Comparison of ENCODE assay signal across 15 cellular contexts in genomic region chr6:16929814-16930213, GRCh38.
DNase-seq lines count a peak whose midpoint lies in the region; ATAC-seq and TF ChIP-seq lines count a peak whose summit lies in the region.
"Had no signal": no experiment of that assay in that cellular context is flagged by ENCODE, and none has a peak within 500 bp of the region (broad histone marks: within the 10 kb centered on the region; RNA-seq: fewer than 3 reads in every experiment).

No MANE protein-coding gene starts in this region.

- no peaks in the 10 kb centered on the region for H3K27me3 ChIP-seq in MG63
- H3K27me3 ChIP-seq in lower lobe of right lung (ENCODE audit: low read depth), result no peaks in the 10 kb centered on the region
- no peaks in the 10 kb centered on the region for H3K27me3 ChIP-seq in CD4-positive, alpha-beta memory T cell (ENCODE audit: insufficient read depth, low read length)
- H3K27me3 ChIP-seq in HAP-1 (ENCODE audit: low read depth), result peaks cover 15% of the 10 kb centered on the region; the same call in 1 of the 2 replicates
- H3K27me3 ChIP-seq: BLaER1 treated with 17β-estradiol and CSF1 and Interleukin-3, amounts not matched to agents 10 nM and 100 nM had no signal

- H3K27ac Mint-ChIP-seq in CD4-positive, alpha-beta memory T cell, result no peak overlapping the region
- H3K27ac Mint-ChIP-seq: activated CD8-positive, alpha-beta T cell treated with anti-CD3 and anti-CD28 coated beads for 36 hours; H9 had no signal

- H3K4me3 Mint-ChIP-seq in CD4-positive, alpha-beta memory T cell, result no peak overlapping the region
- H3K4me3 Mint-ChIP-seq: activated CD8-positive, alpha-beta T cell treated with anti-CD3 and anti-CD28 coated beads for 36 hours; H9 had no signal

- no peaks in the 10 kb centered on the region for H3K9me3 ChIP-seq in MG63
- no peaks in the 10 kb centered on the region for H3K9me3 ChIP-seq in lower lobe of right lung
- no peaks in the 10 kb centered on the region for H3K9me3 ChIP-seq in CD4-positive, alpha-beta memory T cell (ENCODE audit: control insufficient read depth in 1 of 2, low read length in 2 of 2)
- H3K9me3 ChIP-seq in HAP-1, result no peaks in the 10 kb centered on the region
- H3K9me3 ChIP-seq: BLaER1 treated with 17β-estradiol and CSF1 and Interleukin-3, amounts not matched to agents 10 nM and 100 nM had no signal

- in situ Hi-C loops in HAP-1 (cut with MboI; ENCODE audit: low sequenced_read_pairs), result no loop called here

- intact Hi-C loops in lower lobe of right lung (cut with DNase I), result no loop called here
- intact Hi-C loops in CD4-positive, alpha-beta memory T cell (cut with micrococcal nuclease), result no loop called here

- peaks cover 0 to 7% (median 0%) of the 10 kb centered on the region in 8 donors for H3K9me3 Mint-ChIP-seq in CD4-positive, alpha-beta memory T cell
- H3K9me3 Mint-ChIP-seq: activated CD8-positive, alpha-beta T cell treated with anti-CD3 and anti-CD28 coated beads for 36 hours; H9 had no signal

- CTCF ChIA-PET in CD4-positive, alpha-beta memory T cell (lab: Charles Lee; ENCODE audit: partially characterized antibody), result no interaction called here

- H3K36me3 ChIP-seq in MG63, result no peaks in the 10 kb centered on the region
- H3K36me3 ChIP-seq in lower lobe of right lung, result no peaks in the 10 kb centered on the region
- H3K36me3 ChIP-seq in CD4-positive, alpha-beta memory T cell (ENCODE audit: insufficient read depth, low read length), result no peaks in the 10 kb centered on the region
- no peaks in the 10 kb centered on the region for H3K36me3 ChIP-seq in HAP-1 (replicated peaks)
- H3K36me3 ChIP-seq: BLaER1 treated with 17β-estradiol and CSF1 and Interleukin-3, amounts not matched to agents 10 nM and 100 nM had no signal

- no peaks in the 10 kb centered on the region for H3K36me3 Mint-ChIP-seq in CD4-positive, alpha-beta memory T cell

- H3K4me1 Mint-ChIP-seq in CD4-positive, alpha-beta memory T cell, result no peaks in the 10 kb centered on the region

- peak; percentile 49 to 50 for ATAC-seq in lower lobe of right lung
- ATAC-seq in HG03432 (IDR thresholded peaks at IDR 0.05; ENCODE audit: unreplicated experiment), result no peak
- no peak for ATAC-seq in HG02970 (IDR thresholded peaks at IDR 0.05; ENCODE audit: low FRiP score, unreplicated experiment)
- ATAC-seq: activated CD8-positive, alpha-beta T cell treated with anti-CD3 and anti-CD28 coated beads for 36 hours; Panc1; stimulated activated naive CD8-positive, alpha-beta T cell treated with anti-CD3 and anti-CD28 coated beads, Interleukin-15, Interleukin-2, amounts not matched to agents 100 U/mL and 50 U/mL, for 24 hours had no signal

- POLR2A ChIA-PET in CD4-positive, alpha-beta memory T cell (lab: Charles Lee; ENCODE audit: partially characterized antibody), result no interaction called here

- peak overlapping the region; percentile 14 for H3K27ac ChIP-seq in lower lobe of right lung
- H3K27ac ChIP-seq in CD4-positive, alpha-beta memory T cell (ENCODE audit: low read depth, low read length), result no peak overlapping the region
- H3K27ac ChIP-seq: BLaER1 treated with 17β-estradiol and CSF1 and Interleukin-3, amounts not matched to agents 10 nM and 100 nM had no signal

- peak; percentile 98 for DNase-seq in AG09319 (ENCODE audit: extremely low read depth, low read depth)
- peak; percentile 16 for DNase-seq in MG63
- DNase-seq in choroid plexus epithelial cell (ENCODE audit: low read depth), result peak; percentile 90
- no peak for DNase-seq in lower lobe of right lung
- DNase-seq in CD4-positive, alpha-beta memory T cell, result no peak
- DNase-seq in HAP-1 (ENCODE audit: low spot score in 2 of 2), result no peak
- DNase-seq: activated CD8-positive, alpha-beta T cell treated with anti-CD3 and anti-CD28 coated beads for 36 hours; H9; islet precursor cell; NCI-H1092 treated with DMSO at 0.1 percent for 48 hours; stimulated activated naive CD8-positive, alpha-beta T cell treated with anti-CD3 and anti-CD28 coated beads, Interleukin-15, Interleukin-2, amounts not matched to agents 100 U/mL and 50 U/mL, for 24 hours had no signal

- TF ChIP-seq CTCF in AG09319 (IDR thresholded peaks at IDR 0.05; ENCODE audit: low read depth, low read length) (no peak), choroid plexus epithelial cell (conservative IDR thresholded peaks at IDR 0.05; ENCODE audit: low read depth, low read length) (no peak), lower lobe of right lung (IDR thresholded peaks at IDR 0.05) (no peak)

- H3K4me1 ChIP-seq in lower lobe of right lung (no peaks in the 10 kb centered on the region), HAP-1 (no peaks in the 10 kb centered on the region)
- H3K4me1 ChIP-seq in CD4-positive, alpha-beta memory T cell (ENCODE audit: insufficient read depth, low read length), result no peaks in the 10 kb centered on the region
- H3K4me1 ChIP-seq: BLaER1 treated with 17β-estradiol and CSF1 and Interleukin-3, amounts not matched to agents 10 nM and 100 nM had no signal

- H3K4me3 ChIP-seq in MG63, result no peak overlapping the region
- H3K4me3 ChIP-seq in choroid plexus epithelial cell (ENCODE audit: low read depth, low read length), result no peak overlapping the region
- H3K4me3 ChIP-seq in lower lobe of right lung, result no peak overlapping the region
- H3K4me3 ChIP-seq in CD4-positive, alpha-beta memory T cell (ENCODE audit: low read length in 2 of 2), result no peak overlapping the region
- no peak overlapping the region for H3K4me3 ChIP-seq in HAP-1
- H3K4me3 ChIP-seq: BLaER1 treated with 17β-estradiol and CSF1 and Interleukin-3, amounts not matched to agents 10 nM and 100 nM had no signal

- H3K27me3 Mint-ChIP-seq in CD4-positive, alpha-beta memory T cell, result peaks cover 21 to 22% of the 10 kb centered on the region in 2 donors

Comparison
In these comparisons a context has a peak if more than half of its experiments do, and no peak if none do; other contexts are left out.
1. DNase-seq: peak in AG09319 (single experiment), MG63 (single experiment) and choroid plexus epithelial cell (single experiment); none in lower lobe of right lung (single experiment), CD4-positive, alpha-beta memory T cell (0 of 5) and HAP-1 (0 of 2).
2. ATAC-seq: peak in lower lobe of right lung (2 of 2); none in HG03432 (single experiment) and HG02970 (single experiment).